Comparison of ENCODE assay signal across 8 cellular contexts in genomic region chr9:35908484-35909125, GRCh38. TPM values are rescaled to one million over a fixed set of nuclear protein-coding genes. Genes with fewer than 3 reads are reported as not detected.
DNase-seq lines count a peak whose midpoint lies in the region; ATAC-seq lines count a peak whose summit lies in the region.

No MANE protein-coding gene starts in this region.

- H3K27ac ChIP-seq in mesendoderm (ENCODE audit: low read depth, low read length) (peak overlapping the region; percentile 57), urinary bladder (ENCODE audit: low read depth) (peak overlapping the region; percentile 88)

- no peak for DNase-seq in activated naive CD4-positive, alpha-beta T cell treated with anti-CD3 and anti-CD28 coated beads, Interleukin-2, amount 50 U/mL, for 16 hours
- DNase-seq in cerebellar cortex (ENCODE audit: low spot score): peak; percentile 94
- peak; percentile 51 for DNase-seq in mesendoderm
- DNase-seq in SIG-M5 (lab: John Stamatoyannopoulos, UW): no peak
- DNase-seq in immature natural killer cell: no peak

- H3K4me3 Mint-ChIP-seq in activated naive CD4-positive, alpha-beta T cell treated with anti-CD3 and anti-CD28 coated beads, Interleukin-2, amount 50 U/mL, for 24 hours: peak overlapping the region; percentile 58
- H3K4me3 Mint-ChIP-seq in immature natural killer cell: no peak overlapping the region

- no peaks in the 10 kb centered on the region for H3K79me1 ChIP-seq in mesendoderm (ENCODE audit: low read length)

- peak overlapping the region; percentile 30 for H3K23ac ChIP-seq in mesendoderm (ENCODE audit: low read length)

- H4K5ac ChIP-seq in mesendoderm (ENCODE audit: low read length): peak overlapping the region; percentile 66

- H3K9me3 Mint-ChIP-seq in activated naive CD4-positive, alpha-beta T cell treated with anti-CD3 and anti-CD28 coated beads, Interleukin-2, amount 50 U/mL, for 24 hours: no peaks in the 10 kb centered on the region
- no peaks in the 10 kb centered on the region for H3K9me3 Mint-ChIP-seq in immature natural killer cell

- H3K27ac Mint-ChIP-seq in activated naive CD4-positive, alpha-beta T cell treated with anti-CD3 and anti-CD28 coated beads, Interleukin-2, amount 50 U/mL, for 24 hours: peak overlapping the region; percentile 65
- H3K27ac Mint-ChIP-seq in immature natural killer cell: no peak overlapping the region

- no peak overlapping the region for H3K4ac ChIP-seq in mesendoderm (ENCODE audit: low read depth, low read length)

- H3K18ac ChIP-seq in mesendoderm (ENCODE audit: low read length): peak overlapping the region; percentile 14

- H2AK5ac ChIP-seq in mesendoderm (ENCODE audit: low read length): no peak overlapping the region

- H3K79me2 ChIP-seq in mesendoderm (ENCODE audit: control insufficient read depth, insufficient read depth, low read length): no peaks in the 10 kb centered on the region

- H3K36me3 ChIP-seq in mesendoderm (ENCODE audit: control insufficient read depth, insufficient read depth, low read length): no peaks in the 10 kb centered on the region
- H3K36me3 ChIP-seq in urinary bladder (ENCODE audit: insufficient read depth): no peaks in the 10 kb centered on the region

- no peak overlapping the region for H2BK15ac ChIP-seq in mesendoderm (replicated peaks; ENCODE audit: low read depth)

- no peaks in the 10 kb centered on the region for H3K27me3 ChIP-seq in mesendoderm (ENCODE audit: insufficient read depth, low read length, poor library complexity)

- peaks cover 69% of the 10 kb centered on the region for H3K4me1 Mint-ChIP-seq in activated naive CD4-positive, alpha-beta T cell treated with anti-CD3 and anti-CD28 coated beads, Interleukin-2, amount 50 U/mL, for 24 hours
- peaks cover 2 to 8% of the 10 kb centered on the region in 2 donors for H3K4me1 Mint-ChIP-seq in immature natural killer cell

- H2BK5ac ChIP-seq in mesendoderm (ENCODE audit: low read length): peak overlapping the region; percentile 61

- peak overlapping the region; percentile 2 for H3K4me2 ChIP-seq in mesendoderm (ENCODE audit: low read length)

- WGBS in mesendoderm (ENCODE audit: extremely low coverage, insufficient coverage, low lambda C conversion rate): no CpG with 5 or more reads among the region's 9 CpGs
- WGBS in urinary bladder: 44% methylated on average over 9 of the region's 9 CpGs

- H4K8ac ChIP-seq in mesendoderm (ENCODE audit: low read depth, low read length): no peak overlapping the region

- no peak for ATAC-seq in HG02642 (IDR thresholded peaks at IDR 0.05; ENCODE audit: poor library complexity, unreplicated experiment)

- H3K9ac ChIP-seq in mesendoderm (ENCODE audit: low read length): peak overlapping the region; percentile 40

- H2BK120ac ChIP-seq in mesendoderm (ENCODE audit: low read depth, low read length): peak overlapping the region; percentile 36

- peak overlapping the region; percentile 78 for H3K56ac ChIP-seq in mesendoderm (ENCODE audit: low read length)

- no peaks in the 10 kb centered on the region for H3K36me3 Mint-ChIP-seq in activated naive CD4-positive, alpha-beta T cell treated with anti-CD3 and anti-CD28 coated beads, Interleukin-2, amount 50 U/mL, for 24 hours
- no peaks in the 10 kb centered on the region for H3K36me3 Mint-ChIP-seq in immature natural killer cell

- H3K4me3 ChIP-seq in mesendoderm (ENCODE audit: low read length) (no peak overlapping the region), urinary bladder (ENCODE audit: low read depth, low read length) (no peak overlapping the region)

- H3K27me3 Mint-ChIP-seq in activated naive CD4-positive, alpha-beta T cell treated with anti-CD3 and anti-CD28 coated beads, Interleukin-2, amount 50 U/mL, for 24 hours: no peaks in the 10 kb centered on the region
- peaks cover 1 to 6% (median 1%) of the 10 kb centered on the region in 3 donors for H3K27me3 Mint-ChIP-seq in immature natural killer cell (ENCODE audit: low read depth in 3 of 3)

- H3K4me1 ChIP-seq in mesendoderm (ENCODE audit: control insufficient read depth, low read depth, low read length) (peaks cover 21% of the 10 kb centered on the region), urinary bladder (ENCODE audit: insufficient read depth) (peaks cover 3% of the 10 kb centered on the region)

RNA-seq across cellular contexts. Expression of gene SPAAR, which starts 0.7 kb away (rescaled TPM):
- polyA plus RNA-seq in mesendoderm (2013, experiment 1 of 2): 0.60 TPM
- polyA plus RNA-seq in mesendoderm (2013, experiment 2 of 2): 0.73 TPM
- not detected for total RNA-seq in urinary bladder
- polyA plus RNA-seq in urinary bladder (1.4 TPM), immature natural killer cell (not detected)

RNA-seq across cellular contexts. Expression of gene HRCT1, which starts 2.6 kb away (rescaled TPM):
- polyA plus RNA-seq in mesendoderm (2013, experiment 1 of 2): not detected
- not detected for polyA plus RNA-seq in mesendoderm (2013, experiment 2 of 2)
- 0.42 TPM for total RNA-seq in urinary bladder
- polyA plus RNA-seq in urinary bladder (15.8 TPM), immature natural killer cell (not detected)

RNA-seq across cellular contexts. Expression of gene OR13J1, which starts 38.4 kb away (rescaled TPM):
- polyA plus RNA-seq in mesendoderm (2013, experiment 1 of 2): not detected
- not detected for polyA plus RNA-seq in mesendoderm (2013, experiment 2 of 2)
- total RNA-seq in urinary bladder: not detected
- polyA plus RNA-seq in urinary bladder: not detected
- not detected for polyA plus RNA-seq in immature natural killer cell

RNA-seq across cellular contexts. Expression of gene OR2S2, which starts 49.3 kb away (rescaled TPM):
- polyA plus RNA-seq in mesendoderm (2013, experiment 1 of 2): not detected
- polyA plus RNA-seq in mesendoderm (2013, experiment 2 of 2): not detected
- total RNA-seq in urinary bladder: not detected
- polyA plus RNA-seq in urinary bladder (not detected), immature natural killer cell (not detected)

Comparison
In these comparisons a context has a peak if more than half of its experiments do, and no peak if none do; other contexts are left out.
1. DNase-seq: peak in cerebellar cortex (single experiment) and mesendoderm (single experiment); none in activated naive CD4-positive, alpha-beta T cell treated with anti-CD3 and anti-CD28 coated beads, Interleukin-2, amount 50 U/mL, for 16 hours (single experiment), SIG-M5 (single experiment) and immature natural killer cell (0 of 3).
2. RNA of gene HRCT1, which starts 2.6 kb away (polyA plus RNA-seq): 15.8 TPM in urinary bladder (single experiment); not detected in immature natural killer cell; every median in the first group is over 10 times any median in the second.